ENCODE assay signal across 10 cellular contexts in the genomic region with DNA sequence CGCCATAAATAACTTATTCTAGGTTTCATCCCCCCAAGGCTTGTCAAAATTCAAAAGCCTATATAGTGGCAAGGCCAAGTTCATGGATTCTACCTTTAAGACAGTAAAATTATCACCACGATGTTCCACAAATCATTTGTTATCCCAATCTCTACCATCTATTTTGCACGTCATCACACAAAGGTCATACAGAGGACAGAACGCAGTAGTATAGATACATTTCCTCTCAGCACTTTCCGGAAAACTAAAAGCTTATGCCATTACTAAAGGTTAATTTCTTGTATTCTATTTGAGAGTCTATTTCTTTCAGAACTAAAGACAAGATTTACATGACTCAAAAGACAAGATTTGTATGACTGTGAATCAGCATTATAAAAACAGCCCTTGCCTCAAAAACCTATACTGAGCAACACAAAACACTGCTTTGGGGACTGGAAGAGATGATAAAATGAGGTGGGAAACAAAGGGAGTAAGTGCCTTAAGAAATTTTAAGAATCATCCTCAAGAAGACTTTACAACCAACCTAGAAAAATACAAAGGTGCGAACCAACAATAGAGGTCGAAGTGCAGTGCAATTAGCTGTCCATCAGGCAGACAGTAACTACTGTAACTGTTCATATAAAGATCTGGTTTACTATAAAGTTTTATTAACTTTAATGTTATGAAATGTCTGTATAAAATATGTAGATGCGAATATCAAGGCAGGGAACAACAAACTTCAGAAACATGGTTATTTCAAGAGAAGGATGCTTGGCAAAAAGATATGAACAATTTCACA. TPM values are rescaled to one million over a fixed set of nuclear protein-coding genes. Genes with fewer than 3 reads are reported as not detected.
DNase-seq lines count a peak whose midpoint lies in the region; ATAC-seq and TF ChIP-seq lines count a peak whose summit lies in the region.
"Had no signal": no experiment of that assay in that cellular context is flagged by ENCODE, and none has a peak within 500 bp of the region (broad histone marks: within the 10 kb centered on the region; RNA-seq: fewer than 3 reads in every experiment).

No MANE protein-coding gene starts in this region.

- H3K4me3 Mint-ChIP-seq in activated T-cell treated with anti-CD3 and anti-CD28 coated beads, Interleukin-2, amount 50 U/mL, for 72 hours = no peak overlapping the region
- H3K4me3 Mint-ChIP-seq in activated T-cell treated with anti-CD3 and anti-CD28 coated beads, Interleukin-2, amount 50 U/mL, for 24 hours = no peak overlapping the region
- H3K4me3 Mint-ChIP-seq in activated naive CD8-positive, alpha-beta T cell treated with anti-CD3 and anti-CD28 coated beads, Interleukin-2, amount 50 U/mL, for 24 hours = no peak overlapping the region

- H3K9me3 ChIP-seq in esophagus squamous epithelium = no peaks in the 10 kb centered on the region

- no peak for DNase-seq in activated T-cell treated with anti-CD3 and anti-CD28 coated beads, Interleukin-2, amount 50 U/mL, for 72 hours
- no peak for DNase-seq in activated T-cell treated with anti-CD3 and anti-CD28 coated beads, Interleukin-2, amount 50 U/mL, for 24 hours
- no peak for DNase-seq in activated naive CD8-positive, alpha-beta T cell treated with anti-CD3 and anti-CD28 coated beads, Interleukin-2, amount 50 U/mL, for 24 hours
- DNase-seq in iris pigment epithelial cell (ENCODE audit: low read depth) (peak; percentile 68), esophagus squamous epithelium (lab: John Stamatoyannopoulos, UW) (no peak)
- DNase-seq in stimulated activated naive CD8-positive, alpha-beta T cell treated with anti-CD3 and anti-CD28 coated beads, Interleukin-15, Interleukin-2, amounts not matched to agents 100 U/mL and 50 U/mL, for 24 hours = no peak
- DNase-seq: dorsolateral prefrontal cortex, NCI-H526 had no signal

- H3K27ac ChIP-seq in esophagus squamous epithelium = peak overlapping the region in 2 of 4 donors; percentile 53 to 57

- H3K36me3 Mint-ChIP-seq in activated T-cell treated with anti-CD3 and anti-CD28 coated beads, Interleukin-2, amount 50 U/mL, for 72 hours (ENCODE audit: insufficient read depth in 2 of 2) = peaks cover 11 to 64% of the 10 kb centered on the region in 2 donors
- peaks cover 38% of the 10 kb centered on the region for H3K36me3 Mint-ChIP-seq in activated T-cell treated with anti-CD3 and anti-CD28 coated beads, Interleukin-2, amount 50 U/mL, for 24 hours (ENCODE audit: low read depth)
- peaks cover 71% of the 10 kb centered on the region for H3K36me3 Mint-ChIP-seq in activated naive CD8-positive, alpha-beta T cell treated with anti-CD3 and anti-CD28 coated beads, Interleukin-2, amount 50 U/mL, for 24 hours (ENCODE audit: low read depth)

- TF ChIP-seq CTCF in esophagus squamous epithelium (IDR thresholded peaks at IDR 0.05) = no peak

- no peaks in the 10 kb centered on the region for H3K9me3 Mint-ChIP-seq in activated T-cell treated with anti-CD3 and anti-CD28 coated beads, Interleukin-2, amount 50 U/mL, for 72 hours
- H3K9me3 Mint-ChIP-seq in activated T-cell treated with anti-CD3 and anti-CD28 coated beads, Interleukin-2, amount 50 U/mL, for 24 hours = no peaks in the 10 kb centered on the region
- no peaks in the 10 kb centered on the region for H3K9me3 Mint-ChIP-seq in activated naive CD8-positive, alpha-beta T cell treated with anti-CD3 and anti-CD28 coated beads, Interleukin-2, amount 50 U/mL, for 24 hours

- TF ChIP-seq POLR2A in esophagus squamous epithelium (IDR thresholded peaks at IDR 0.05) = no peak

- peak; percentile 70 for ATAC-seq in activated T-cell treated with anti-CD3 and anti-CD28 coated beads, Interleukin-2, amount 50 U/mL, for 72 hours (replicated peaks in 1 of 2)
- peak; percentile 60 for ATAC-seq in activated naive CD8-positive, alpha-beta T cell treated with anti-CD3 and anti-CD28 coated beads, Interleukin-2, amount 50 U/mL, for 24 hours
- ATAC-seq in stimulated activated naive CD8-positive, alpha-beta T cell treated with anti-CD3 and anti-CD28 coated beads, Interleukin-15, Interleukin-2, amounts not matched to agents 100 U/mL and 50 U/mL, for 24 hours = peak; percentile 58
- no peak for ATAC-seq in GM18520 (IDR thresholded peaks at IDR 0.05; ENCODE audit: unreplicated experiment)
- ATAC-seq in HG02970 (IDR thresholded peaks at IDR 0.05; ENCODE audit: low FRiP score, unreplicated experiment) = no peak

- peak overlapping the region; percentile 92 for H3K27ac Mint-ChIP-seq in activated T-cell treated with anti-CD3 and anti-CD28 coated beads, Interleukin-2, amount 50 U/mL, for 72 hours
- no peak overlapping the region for H3K27ac Mint-ChIP-seq in activated T-cell treated with anti-CD3 and anti-CD28 coated beads, Interleukin-2, amount 50 U/mL, for 24 hours
- peak overlapping the region; percentile 77 for H3K27ac Mint-ChIP-seq in activated naive CD8-positive, alpha-beta T cell treated with anti-CD3 and anti-CD28 coated beads, Interleukin-2, amount 50 U/mL, for 24 hours

- H3K36me3 ChIP-seq in esophagus squamous epithelium = peaks cover 0 to 5% (median 0%) of the 10 kb centered on the region in 3 donors

- peaks cover 35 to 100% (median 77%) of the 10 kb centered on the region in 3 donors for H3K4me1 ChIP-seq in esophagus squamous epithelium

- WGBS in esophagus squamous epithelium, 2 donors = 51 to 58% methylated on average over 8 of the region's 8 CpGs

- H3K27me3 ChIP-seq in esophagus squamous epithelium = no peaks in the 10 kb centered on the region
- H3K27me3 ChIP-seq: dorsolateral prefrontal cortex had no signal

- peaks cover 79% of the 10 kb centered on the region for H3K4me1 Mint-ChIP-seq in activated T-cell treated with anti-CD3 and anti-CD28 coated beads, Interleukin-2, amount 50 U/mL, for 72 hours (ENCODE audit: low read depth)
- H3K4me1 Mint-ChIP-seq in activated T-cell treated with anti-CD3 and anti-CD28 coated beads, Interleukin-2, amount 50 U/mL, for 24 hours (ENCODE audit: low read depth) = peaks cover 81% of the 10 kb centered on the region
- H3K4me1 Mint-ChIP-seq in activated naive CD8-positive, alpha-beta T cell treated with anti-CD3 and anti-CD28 coated beads, Interleukin-2, amount 50 U/mL, for 24 hours = peaks cover 87% of the 10 kb centered on the region

- intact Hi-C loops in esophagus squamous epithelium (cut with DNase I) = no loop called here

- no peaks in the 10 kb centered on the region for H3K27me3 Mint-ChIP-seq in activated T-cell treated with anti-CD3 and anti-CD28 coated beads, Interleukin-2, amount 50 U/mL, for 72 hours (ENCODE audit: low read depth)
- H3K27me3 Mint-ChIP-seq in activated T-cell treated with anti-CD3 and anti-CD28 coated beads, Interleukin-2, amount 50 U/mL, for 24 hours = no peaks in the 10 kb centered on the region
- H3K27me3 Mint-ChIP-seq in activated naive CD8-positive, alpha-beta T cell treated with anti-CD3 and anti-CD28 coated beads, Interleukin-2, amount 50 U/mL, for 24 hours = no peaks in the 10 kb centered on the region

- peak overlapping the region in 1 of 4 donors; percentile 17 for H3K4me3 ChIP-seq in esophagus squamous epithelium

RNA-seq across cellular contexts. Expression of a gene that starts 7.6 kb away (rescaled TPM):
- 100 to 1,000 TPM; 460 to 481 TPM for total RNA-seq in activated T-cell treated with anti-CD3 and anti-CD28 coated beads, Interleukin-2, amount 50 U/mL, for 72 hours
- total RNA-seq in esophagus squamous epithelium = 100 to 1,000 TPM; 278 to 377 (median 304) TPM

RNA-seq across cellular contexts. Expression of a gene that starts 49.0 kb away (rescaled TPM):
- total RNA-seq in activated T-cell treated with anti-CD3 and anti-CD28 coated beads, Interleukin-2, amount 50 U/mL, for 72 hours = 10 to 100 TPM; 36.3 to 38.4 TPM
- total RNA-seq in esophagus squamous epithelium = 10 to 100 TPM in 2 of 4 donors, 1 to 10 TPM in 2; 5.6 to 22.4 (median 11.0) TPM

RNA-seq across cellular contexts. Expression of a gene that starts 59.0 kb away (rescaled TPM):
- 10 to 100 TPM; 14.8 to 16.8 TPM for total RNA-seq in activated T-cell treated with anti-CD3 and anti-CD28 coated beads, Interleukin-2, amount 50 U/mL, for 72 hours
- 10 to 100 TPM; 10.4 to 21.7 (median 15.1) TPM for total RNA-seq in esophagus squamous epithelium

Comparison
In these comparisons a context has a peak if more than half of its experiments do, and no peak if none do; other contexts are left out.
1. ATAC-seq: peak in activated T-cell treated with anti-CD3 and anti-CD28 coated beads, Interleukin-2, amount 50 U/mL, for 72 hours (2 of 2), activated naive CD8-positive, alpha-beta T cell treated with anti-CD3 and anti-CD28 coated beads, Interleukin-2, amount 50 U/mL, for 24 hours (single experiment) and stimulated activated naive CD8-positive, alpha-beta T cell treated with anti-CD3 and anti-CD28 coated beads, Interleukin-15, Interleukin-2, amounts not matched to agents 100 U/mL and 50 U/mL, for 24 hours (single experiment); none in GM18520 (single experiment) and HG02970 (single experiment).